Comparison of ENCODE assay signal across 11 cellular contexts in genomic region chr1:17574502-17574901, GRCh38. TPM values are rescaled to one million over a fixed set of nuclear protein-coding genes. Genes with fewer than 3 reads are reported as not detected.
DNase-seq lines count a peak whose midpoint lies in the region; ATAC-seq and TF ChIP-seq lines count a peak whose summit lies in the region.
"Had no signal": no experiment of that assay in that cellular context is flagged by ENCODE, and none has a peak within 500 bp of the region (broad histone marks: within the 10 kb centered on the region; RNA-seq: fewer than 3 reads in every experiment).

No MANE protein-coding gene starts in this region.

- peaks cover 87% of the 10 kb centered on the region for H4K20me1 ChIP-seq in smooth muscle cell (ENCODE audit: low read depth)

- no peak for ATAC-seq in HG03460 (IDR thresholded peaks at IDR 0.05; ENCODE audit: unreplicated experiment)

- H3K9ac ChIP-seq in smooth muscle cell (ENCODE audit: low read depth): no peak overlapping the region

- H3K36me3 ChIP-seq in brain microvascular endothelial cell (replicated peaks): no peaks in the 10 kb centered on the region
- no peaks in the 10 kb centered on the region for H3K36me3 ChIP-seq in smooth muscle cell (ENCODE audit: low read depth)

- H3K4me1 ChIP-seq in smooth muscle cell (ENCODE audit: low read depth): peaks cover 28% of the 10 kb centered on the region

- H3K79me2 ChIP-seq in smooth muscle cell (ENCODE audit: low read depth): peaks cover 37% of the 10 kb centered on the region

- 0 out of 2 replicates have a peak, but pooled peaks have one; percentile 12 for TF ChIP-seq CTCF in 22Rv1 (IDR thresholded peaks at IDR 0.05)
- peak; percentile 16 for TF ChIP-seq CTCF in HFF-Myc (IDR thresholded peaks at IDR 0.05; ENCODE audit: low read depth, low read length, missing control alignments)
- peak; percentile 56 for TF ChIP-seq CTCF in brain microvascular endothelial cell (IDR thresholded peaks at IDR 0.05; ENCODE audit: low read depth, low read length, missing control alignments)
- TF ChIP-seq CTCF in smooth muscle cell (IDR thresholded peaks at IDR 0.05; ENCODE audit: borderline replicate concordance, insufficient read depth, poor library complexity, severe bottlenecking): no peak

- no peak overlapping the region for H3K4me3 ChIP-seq in HFF-Myc (replicated peaks; ENCODE audit: low read depth, low read length)
- no peak overlapping the region for H3K4me3 ChIP-seq in brain microvascular endothelial cell (ENCODE audit: low read depth, low read length)
- H3K4me3 ChIP-seq in smooth muscle cell: no peak overlapping the region
- H3K4me3 ChIP-seq: lung had no signal

- WGBS in smooth muscle cell (ENCODE audit: low lambda C conversion rate): 72% methylated on average over 11 of the region's 11 CpGs

- DNase-seq in HFF-Myc (ENCODE audit: extremely low read depth, low read depth) (no peak), brain microvascular endothelial cell (no peak), kidney tubule cell (ENCODE audit: low spot score) (peak; percentile 9), smooth muscle cell (lab: John Stamatoyannopoulos, UW; ENCODE audit: unreplicated experiment) (no peak), NK-92 (lab: John Stamatoyannopoulos, UW; ENCODE audit: unreplicated experiment) (no peak), SIG-M5 treated with dmso at 0.1 percent for 504 hours (lab: John Stamatoyannopoulos, UW; ENCODE audit: unreplicated experiment) (no peak)
- DNase-seq: CD4-positive, alpha-beta memory T cell; KBM-7 had no signal

- no peaks in the 10 kb centered on the region for H3K27me3 ChIP-seq in brain microvascular endothelial cell (replicated peaks)
- no peaks in the 10 kb centered on the region for H3K27me3 ChIP-seq in smooth muscle cell (ENCODE audit: low read depth)

- H3K9me3 ChIP-seq in smooth muscle cell (replicated peaks; ENCODE audit: low read depth): no peaks in the 10 kb centered on the region

- in situ Hi-C loops in brain microvascular endothelial cell (cut with HindIII; ENCODE audit: low pct_ligation_motif_present, low sequenced_read_pairs): no loop called here

- H3K4me2 ChIP-seq in smooth muscle cell: no peak overlapping the region

- no peak overlapping the region for H2AFZ ChIP-seq in smooth muscle cell (ENCODE audit: low read depth)

- H3K27ac ChIP-seq in 22Rv1 (no peak overlapping the region), brain microvascular endothelial cell (no peak overlapping the region), smooth muscle cell (ENCODE audit: low read depth) (no peak overlapping the region)

- no peaks in the 10 kb centered on the region for H3F3A ChIP-seq in smooth muscle cell (ENCODE audit: low read depth)

RNA-seq across cellular contexts. Expression of gene ARHGEF10L, which starts 35.0 kb away (rescaled TPM):
- total RNA-seq in smooth muscle cell: 6.6 and 9.1 TPM in 2 replicates
- 12.0 and 13.7 TPM in 2 replicates for polyA plus RNA-seq in smooth muscle cell
- polyA plus RNA-seq: CD4-positive, alpha-beta memory T cell had no signal
